Comparison of ENCODE assay signal across 12 cellular contexts in genomic region chrX:31323658-31324057, GRCh38.
A peak's percentile ranks its signal among the peaks of the same experiment; 100 is the strongest.
DNase-seq lines count a peak whose midpoint lies in the region; ATAC-seq, FAIRE-seq and TF ChIP-seq lines count a peak whose summit lies in the region.
"Had no signal": no experiment of that assay in that cellular context is flagged by ENCODE, and none has a peak within 500 bp of the region (broad histone marks: within the 10 kb centered on the region; RNA-seq: fewer than 3 reads in every experiment).

No MANE protein-coding gene starts in this region.

- H3K27ac ChIP-seq in body of pancreas, result no peak overlapping the region
- no peak overlapping the region for H3K27ac ChIP-seq in naive thymus-derived CD4-positive, alpha-beta T cell (ENCODE audit: low read depth, low read length)
- H3K27ac ChIP-seq: breast epithelium, gastroesophageal sphincter had no signal

- no peaks in the 10 kb centered on the region for H3K27me3 ChIP-seq in body of pancreas
- H3K27me3 ChIP-seq in naive thymus-derived CD4-positive, alpha-beta T cell (ENCODE audit: control insufficient read depth in 2 of 2, insufficient read depth in 2 of 2, low read length in 2 of 2), result no peaks in the 10 kb centered on the region
- H3K27me3 ChIP-seq: gastroesophageal sphincter had no signal

- TF ChIP-seq CTCF in body of pancreas (IDR thresholded peaks at IDR 0.05), result no peak

- H3K36me3 ChIP-seq in body of pancreas (replicated peaks in 1 of 2; ENCODE audit: insufficient read depth in 1 of 2, low read depth in 2 of 2), result no peaks in the 10 kb centered on the region
- no peaks in the 10 kb centered on the region for H3K36me3 ChIP-seq in naive thymus-derived CD4-positive, alpha-beta T cell (ENCODE audit: control insufficient read depth in 2 of 3, insufficient read depth in 3 of 3, low read length in 3 of 3)
- H3K36me3 ChIP-seq: breast epithelium, gastroesophageal sphincter had no signal

- H3K36me3 Mint-ChIP-seq in naive thymus-derived CD4-positive, alpha-beta T cell, result no peaks in the 10 kb centered on the region
- H3K36me3 Mint-ChIP-seq: activated CD8-positive, alpha-beta memory T cell treated with anti-CD3 and anti-CD28 coated beads, Interleukin-2, amount 10 ng/mL, durations not matched to agents 7 days and 5 days had no signal

- POLR2A ChIA-PET in naive thymus-derived CD4-positive, alpha-beta T cell (lab: Charles Lee), result no interaction called here

- no peaks in the 10 kb centered on the region for H3K4me1 ChIP-seq in body of pancreas
- no peaks in the 10 kb centered on the region for H3K4me1 ChIP-seq in naive thymus-derived CD4-positive, alpha-beta T cell (ENCODE audit: control insufficient read depth in 2 of 2, insufficient read depth in 2 of 2, low read length in 2 of 2)
- H3K4me1 ChIP-seq: breast epithelium, gastroesophageal sphincter had no signal

- no peak overlapping the region for H3K27ac Mint-ChIP-seq in naive thymus-derived CD4-positive, alpha-beta T cell
- H3K27ac Mint-ChIP-seq: activated CD8-positive, alpha-beta memory T cell treated with anti-CD3 and anti-CD28 coated beads, Interleukin-2, amount 10 ng/mL, durations not matched to agents 7 days and 5 days; T-helper 1 cell treated with Interleukin-12 subunit alpha and Interleukin-12 subunit beta and Interleukin-4 antibody, amounts not matched to agents 30 μg/mL and 1 μg/mL, for 36 hours had no signal

- 13 to 39% methylated on average over 4 of the region's 4 CpGs for WGBS in body of pancreas, 2 donors

- intact Hi-C loops in body of pancreas (cut with DNase I), result no loop called here
- intact Hi-C loops in naive thymus-derived CD4-positive, alpha-beta T cell (cut with micrococcal nuclease), result no loop called here

- DNase-seq in GM12891 (ENCODE audit: insufficient read length, low spot score) (peak; percentile 13), NCI-H1930 (lab: John Stamatoyannopoulos, UW) (peak; percentile 24 to 27), ecto neural progenitor cell (ENCODE audit: low spot score) (no peak), body of pancreas (no peak), occipital lobe (lab: John Stamatoyannopoulos, UW) (no peak)
- no peak for DNase-seq in naive thymus-derived CD4-positive, alpha-beta T cell
- DNase-seq: activated CD8-positive, alpha-beta memory T cell treated with anti-CD3 and anti-CD28 coated beads, Interleukin-2, amount 10 ng/mL, durations not matched to agents 7 days and 5 days had no signal

- no peaks in the 10 kb centered on the region for H3K9me3 ChIP-seq in body of pancreas
- H3K9me3 ChIP-seq in naive thymus-derived CD4-positive, alpha-beta T cell (ENCODE audit: control insufficient read depth in 2 of 3, low read length in 3 of 3), result no peaks in the 10 kb centered on the region
- H3K9me3 ChIP-seq: breast epithelium, gastroesophageal sphincter had no signal

- CTCF ChIA-PET in naive thymus-derived CD4-positive, alpha-beta T cell (lab: Charles Lee), result no interaction called here

- peaks cover 0 to 4% (median 0%) of the 10 kb centered on the region in 5 donors for H3K27me3 Mint-ChIP-seq in naive thymus-derived CD4-positive, alpha-beta T cell
- H3K27me3 Mint-ChIP-seq: activated CD8-positive, alpha-beta memory T cell treated with anti-CD3 and anti-CD28 coated beads, Interleukin-2, amount 10 ng/mL, durations not matched to agents 7 days and 5 days had no signal

- peak; percentile 85 for FAIRE-seq in GM12891 (lab: Jason Lieb, UNC)

- ATAC-seq in GM19455 (IDR thresholded peaks at IDR 0.05; ENCODE audit: unreplicated experiment), result peak; percentile 66
- ATAC-seq in HG02973 (IDR thresholded peaks at IDR 0.05; ENCODE audit: unreplicated experiment), result peak; percentile 91
- ATAC-seq in body of pancreas, result no peak
- ATAC-seq in naive thymus-derived CD4-positive, alpha-beta T cell, result no peak
- ATAC-seq: activated CD8-positive, alpha-beta memory T cell treated with anti-CD3 and anti-CD28 coated beads, Interleukin-2, amount 10 ng/mL, durations not matched to agents 7 days and 5 days; gastroesophageal sphincter had no signal

- no peak overlapping the region for H3K4me3 ChIP-seq in body of pancreas
- H3K4me3 ChIP-seq in naive thymus-derived CD4-positive, alpha-beta T cell (ENCODE audit: low read length), result no peak overlapping the region
- H3K4me3 ChIP-seq: breast epithelium, gastroesophageal sphincter had no signal

- no peak overlapping the region for H3K4me3 Mint-ChIP-seq in naive thymus-derived CD4-positive, alpha-beta T cell
- H3K4me3 Mint-ChIP-seq: activated CD8-positive, alpha-beta memory T cell treated with anti-CD3 and anti-CD28 coated beads, Interleukin-2, amount 10 ng/mL, durations not matched to agents 7 days and 5 days; T-helper 1 cell treated with Interleukin-12 subunit alpha and Interleukin-12 subunit beta and Interleukin-4 antibody, amounts not matched to agents 30 μg/mL and 1 μg/mL, for 36 hours had no signal

- H3K9me3 Mint-ChIP-seq in naive thymus-derived CD4-positive, alpha-beta T cell, result no peaks in the 10 kb centered on the region
- H3K9me3 Mint-ChIP-seq: T-helper 1 cell treated with Interleukin-12 subunit alpha and Interleukin-12 subunit beta and Interleukin-4 antibody, amounts not matched to agents 30 μg/mL and 1 μg/mL, for 36 hours had no signal

- no peaks in the 10 kb centered on the region for H3K4me1 Mint-ChIP-seq in naive thymus-derived CD4-positive, alpha-beta T cell
- H3K4me1 Mint-ChIP-seq: activated CD8-positive, alpha-beta memory T cell treated with anti-CD3 and anti-CD28 coated beads, Interleukin-2, amount 10 ng/mL, durations not matched to agents 7 days and 5 days had no signal

- TF ChIP-seq POLR2A in GM12891 (IDR thresholded peaks at IDR 0.05; ENCODE audit: low read depth, low read length) (no peak), body of pancreas (IDR thresholded peaks at IDR 0.05) (no peak)

TF ChIP-seq in GM12891, 5 proteins besides CTCF, POLR2A, EP300 and RAD21:
- TF ChIP-seq POU2F2 (IDR thresholded peaks at IDR 0.05; ENCODE audit: low read depth, low read length) (no peak), POLR2AphosphoS5 (IDR thresholded peaks at IDR 0.05; ENCODE audit: low read depth, low read length) (no peak), TAF1 (IDR thresholded peaks at IDR 0.05; ENCODE audit: low read depth, low read length) (no peak)

Comparison
In these comparisons a context has a peak if more than half of its experiments do, and no peak if none do; other contexts are left out.
1. DNase-seq: peak in GM12891 (single experiment) and NCI-H1930 (2 of 2); none in ecto neural progenitor cell (single experiment), body of pancreas (0 of 4), occipital lobe (single experiment) and naive thymus-derived CD4-positive, alpha-beta T cell (0 of 9).
2. ATAC-seq: peak in GM19455 (single experiment) and HG02973 (single experiment); none in body of pancreas (single experiment) and naive thymus-derived CD4-positive, alpha-beta T cell (single experiment).